Comparison of ENCODE assay signal across 20 cellular contexts in genomic region chr13:30580852-30581502, GRCh38. TPM values are rescaled to one million over a fixed set of nuclear protein-coding genes. Genes with fewer than 3 reads are reported as not detected.
DNase-seq lines count a peak whose midpoint lies in the region; ATAC-seq and TF ChIP-seq lines count a peak whose summit lies in the region.
"Had no signal": no experiment of that assay in that cellular context is flagged by ENCODE, and none has a peak within 500 bp of the region (broad histone marks: within the 10 kb centered on the region; RNA-seq: fewer than 3 reads in every experiment).

No MANE protein-coding gene starts in this region.

- POLR2A ChIA-PET in A673 (lab: Charles Lee; ENCODE audit: low non-redundant PET) (interaction anchor here (0.6 to 0.7 kb wide), 2 partner anchors 35 to 116 kb away, joined by 3 to 4 read pairs; no protein-coding TSS in a partner anchor), HEK293 (lab: Yijun Ruan, JAX) (no interaction called here), WTC11 (lab: Charles Lee) (no interaction called here), T-cell (lab: Charles Lee) (no interaction called here)

- H3K36me3 Mint-ChIP-seq in WTC11 (no peaks in the 10 kb centered on the region), T-cell (no peaks in the 10 kb centered on the region)
- H3K36me3 Mint-ChIP-seq: activated naive CD4-positive, alpha-beta T cell treated with anti-CD3 and anti-CD28 coated beads, Interleukin-2, amount 10 ng/mL, durations not matched to agents 7 days and 5 days had no signal

- H3K9me3 Mint-ChIP-seq in WTC11: no peaks in the 10 kb centered on the region
- no peaks in the 10 kb centered on the region for H3K9me3 Mint-ChIP-seq in T-cell
- H3K9me3 Mint-ChIP-seq: activated naive CD4-positive, alpha-beta T cell treated with anti-CD3 and anti-CD28 coated beads, Interleukin-2, amount 10 ng/mL, durations not matched to agents 7 days and 5 days; endodermal cell; immature natural killer cell; stimulated activated naive B cell treated with anti-CD40 and anti-IgM and Interleukin-4, amounts not matched to agents 10 μg/mL and 1 μg/mL and 100 μg/mL, for 72 hours had no signal

- intact Hi-C loops in A673 (cut with micrococcal nuclease; ENCODE audit: unreplicated experiment): no loop called here

- no peak overlapping the region for H3K27ac ChIP-seq in A673 (ENCODE audit: low read depth, low read length, poor library complexity, severe bottlenecking)
- no peak overlapping the region for H3K27ac ChIP-seq in HEK293 (ENCODE audit: extremely low read depth, low read depth, low read length)
- H3K27ac ChIP-seq: SJSA1, testis had no signal

- no peaks in the 10 kb centered on the region for H3K27me3 ChIP-seq in A673 (replicated peaks; ENCODE audit: insufficient read depth, low read depth, low read length, poor library complexity)
- H3K27me3 ChIP-seq: SJSA1, testis had no signal

- H3K4me1 Mint-ChIP-seq in WTC11 (no peaks in the 10 kb centered on the region), T-cell (peaks cover 18 to 26% (median 24%) of the 10 kb centered on the region in 3 donors)
- H3K4me1 Mint-ChIP-seq: endodermal cell had no signal

- H3K36me3 ChIP-seq in A673 (ENCODE audit: insufficient read depth, low read length, poor library complexity, severe bottlenecking) (no peaks in the 10 kb centered on the region), HEK293 (ENCODE audit: control insufficient read depth in 2 of 2, insufficient read depth in 1 of 2, low read length in 2 of 2) (no peaks in the 10 kb centered on the region)
- H3K36me3 ChIP-seq: SJSA1 had no signal

- ATAC-seq in WTC11 (peak; percentile 30), left lobe of liver (no peak), T-cell (replicated peaks in 1 of 4) (no peak)
- ATAC-seq: K562 had no signal

- H3K4me3 Mint-ChIP-seq in WTC11 (no peak overlapping the region), T-cell (no peak overlapping the region)
- H3K4me3 Mint-ChIP-seq: activated naive CD4-positive, alpha-beta T cell treated with anti-CD3 and anti-CD28 coated beads, Interleukin-2, amount 10 ng/mL, durations not matched to agents 7 days and 5 days; endodermal cell; immature natural killer cell; stimulated activated naive B cell treated with anti-CD40 and anti-IgM and Interleukin-4, amounts not matched to agents 10 μg/mL and 1 μg/mL and 100 μg/mL, for 72 hours had no signal

- peak; percentile 30 for DNase-seq in A673 (ENCODE audit: low spot score)
- no peak for DNase-seq in WTC11 (ENCODE audit: low spot score)
- DNase-seq in kidney tubule cell (ENCODE audit: low spot score): peak; percentile 56
- no peak for DNase-seq in left lobe of liver (ENCODE audit: low spot score)
- DNase-seq in anterior cingulate cortex (lab: John Stamatoyannopoulos, UW): no peak
- no peak for DNase-seq in stimulated activated CD4-positive, alpha-beta T cell treated with anti-CD3 and anti-CD28 coated beads, Interleukin-2, amount 100 ng/mL, for 48 hours
- no peak for DNase-seq in T-cell
- DNase-seq: activated T-cell treated with anti-CD3 and anti-CD28 coated beads, Interleukin-2, amount 50 U/mL, for 48 hours; GOT3; immature natural killer cell; NCI-H187; NCI-H748 treated with DMSO at 0.1 percent for 48 hours; stimulated activated naive B cell treated with anti-CD40 and anti-IgM and Interleukin-4, amounts not matched to agents 10 μg/mL and 1 μg/mL and 100 μg/mL, for 72 hours; testis had no signal

- TF ChIP-seq CTCF in A673 (conservative IDR thresholded peaks at IDR 0.05; ENCODE audit: low read depth, low read length) (no peak), HEK293 (tag by site-specific recombination; IDR thresholded peaks at IDR 0.05) (no peak), WTC11 (IDR thresholded peaks at IDR 0.05) (no peak)

- CTCF ChIA-PET in A673 (lab: Charles Lee) (interaction anchor here (1.0 to 1.5 kb wide), 2 partner anchors 448 to 468 kb away, joined by 4 to 7 read pairs; no protein-coding TSS in a partner anchor), HEK293 (lab: Yijun Ruan, JAX) (interaction anchor here (0.7 to 2.2 kb wide), 4 partner anchors 37 to 465 kb away, joined by 3 to 9 read pairs (median 4); partner anchors contain the start of gene USPL1), WTC11 (lab: Charles Lee) (interaction anchor here (0.7 to 2.7 kb wide), 22 partner anchors 13 to 466 kb away, joined by 3 to 31 read pairs (median 4); partner anchors contain the start of gene HMGB1), T-cell (lab: Charles Lee) (interaction anchor here (0.6 to 0.8 kb wide), 2 partner anchors 132 to 174 kb away, joined by 3 read pairs; no protein-coding TSS in a partner anchor)

- H3K4me1 ChIP-seq in A673 (ENCODE audit: insufficient read depth, low read length, poor library complexity, severe bottlenecking): peaks cover 23% of the 10 kb centered on the region
- H3K4me1 ChIP-seq in HEK293 (ENCODE audit: control insufficient read depth, insufficient read depth, low read length): no peaks in the 10 kb centered on the region
- H3K4me1 ChIP-seq: testis had no signal

- H3K27me3 Mint-ChIP-seq in WTC11 (ENCODE audit: low read depth) (no peaks in the 10 kb centered on the region), T-cell (no peaks in the 10 kb centered on the region)

- H3K4me3 ChIP-seq in A673 (ENCODE audit: low read depth, low read length, poor library complexity, severe bottlenecking): no peak overlapping the region
- no peak overlapping the region for H3K4me3 ChIP-seq in HEK293 (ENCODE audit: low read depth, low read length)
- H3K4me3 ChIP-seq: K562, lung, SJSA1, testis had no signal

- BruUV-seq in A673 (replicated peaks; lab: Mats Ljungman, UMichigan): no TSS peak

- H3K27ac Mint-ChIP-seq in WTC11 (no peak overlapping the region), T-cell (no peak overlapping the region)
- H3K27ac Mint-ChIP-seq: activated naive CD4-positive, alpha-beta T cell treated with anti-CD3 and anti-CD28 coated beads, Interleukin-2, amount 10 ng/mL, durations not matched to agents 7 days and 5 days; endodermal cell; immature natural killer cell; stimulated activated naive B cell treated with anti-CD40 and anti-IgM and Interleukin-4, amounts not matched to agents 10 μg/mL and 1 μg/mL and 100 μg/mL, for 72 hours had no signal

- no peaks in the 10 kb centered on the region for H3K9me3 ChIP-seq in A673 (ENCODE audit: low read depth, low read length, poor library complexity, severe bottlenecking)
- H3K9me3 ChIP-seq in HEK293 (ENCODE audit: control insufficient read depth, insufficient read depth, low read depth, low read length): no peaks in the 10 kb centered on the region
- H3K9me3 ChIP-seq: SJSA1, testis had no signal

TF ChIP-seq in HEK293, 187 proteins besides CTCF, POLR2A, EP300 and RAD21 (continues in another document):
- peak; percentile 31; the same call in 1 of the 2 replicates for TF ChIP-seq PRDM10 (tag by site-specific recombination; IDR thresholded peaks at IDR 0.05)

TF ChIP-seq in WTC11, 78 proteins besides CTCF, POLR2A, EP300 and RAD21:
- TF ChIP-seq ZNF416 (CRISPR knock-in tag; IDR thresholded peaks at IDR 0.05) (no peak), TEAD1 (CRISPR knock-in tag; IDR thresholded peaks at IDR 0.05) (no peak)

RNA-seq across cellular contexts. Expression of gene USPL1, which starts 36.7 kb away (rescaled TPM):
- total RNA-seq in A673 (2021): 22.8 and 28.5 TPM in 2 replicates
- 14.3 to 15.9 TPM (median 15.4 TPM) in 3 replicates for total RNA-seq in WTC11 (2021)
- total RNA-seq in left lobe of liver: 7.4 TPM
- total RNA-seq in T-cell: 10 to 100 TPM; 24.1 to 32.9 (median 26.7) TPM

Comparison
In these comparisons a context has a peak if more than half of its experiments do, and no peak if none do; other contexts are left out.
1. DNase-seq: peak in A673 (single experiment) and kidney tubule cell (single experiment); none in WTC11 (single experiment), left lobe of liver (single experiment), anterior cingulate cortex (0 of 58), stimulated activated CD4-positive, alpha-beta T cell treated with anti-CD3 and anti-CD28 coated beads, Interleukin-2, amount 100 ng/mL, for 48 hours (0 of 2) and T-cell (0 of 34).